36 cellular contexts compared by ENCODE assay signal in genomic region chr2:56292966-56293365, GRCh38.
"Had no signal": no experiment of that assay in that cellular context is flagged by ENCODE, and none has a peak within 500 bp of the region (broad histone marks: within the 10 kb centered on the region; RNA-seq: fewer than 3 reads in every experiment).

No MANE protein-coding gene starts in this region.

- H3K27ac ChIP-seq: ascending aorta, cardiac muscle cell, VCaP had no signal

- H3K36me3 ChIP-seq: ascending aorta, cardiac muscle cell had no signal

- H3K4me1 ChIP-seq: ascending aorta had no signal

- H3K27me3 ChIP-seq: ascending aorta, cardiac muscle cell had no signal

- DNase-seq: activated B cell treated with CpG ODN at 0.5 μM for 24 hours; activated CD4-positive, alpha-beta memory T cell treated with anti-CD3 and anti-CD28 coated beads for 36 hours; activated CD4-positive, alpha-beta T cell treated with anti-CD3 and anti-CD28 coated beads for 4 hours; activated CD4-positive, alpha-beta T cell treated with anti-CD3 and anti-CD28 coated beads, Interleukin-2, amount 10 ng/mL, durations not matched to agents 24 days and 14 days; activated CD4-positive, alpha-beta T cell treated with anti-CD3 and anti-CD28 coated beads, Interleukin-2, amount 50 U/mL, for 1 hour; activated CD4-positive, alpha-beta T cell treated with anti-CD3 and anti-CD28 coated beads, Interleukin-2, amount 50 U/mL, for 4 hours; activated CD4-positive, CD25-positive, alpha-beta regulatory T cell treated with anti-CD3 and anti-CD28 coated beads, Interleukin-2, amount 50 U/mL, for 72 hours; activated CD8-positive, alpha-beta memory T cell treated with anti-CD3 and anti-CD28 coated beads, Interleukin-2, amount 50 U/mL, for 4 hours; activated CD8-positive, alpha-beta T cell treated with anti-CD3 and anti-CD28 coated beads for 36 hours; activated effector memory CD4-positive, alpha-beta T cell treated with anti-CD3 and anti-CD28 coated beads, Interleukin-2, amount 50 U/mL, for 16 hours; activated gamma-delta T cell treated with Interleukin-2 at 50 U/mL for 16 hours; activated naive CD4-positive, alpha-beta T cell; activated naive CD4-positive, alpha-beta T cell treated with anti-CD3 and anti-CD28 coated beads for 36 hours; activated naive CD4-positive, alpha-beta T cell treated with anti-CD3 and anti-CD28 coated beads, Interleukin-2, amount 50 U/mL, for 16 hours; activated naive CD8-positive, alpha-beta T cell treated with anti-CD3 and anti-CD28 coated beads, Interleukin-2, amount 10 ng/mL, durations not matched to agents 7 days and 5 days; activated naive CD8-positive, alpha-beta T cell treated with anti-CD3 and anti-CD28 coated beads, Interleukin-2, amount 50 U/mL, for 24 hours; activated T-cell treated with anti-CD3 and anti-CD28 coated beads for 4 hours; activated T-cell treated with anti-CD3 and anti-CD28 coated beads, Interleukin-2, amount 50 U/mL, for 1 hour; activated T-cell treated with anti-CD3 and anti-CD28 coated beads, Interleukin-2, amount 50 U/mL, for 4 hours; activated T-cell treated with anti-CD3 and anti-CD28 coated beads, Interleukin-2, amount 50 U/mL, for 72 hours; amygdala; anterior cingulate cortex; caudate nucleus; cerebellar nuclear complex; T-helper 2 cell; T-helper 9 cell had no signal

- H3K4me3 ChIP-seq: ascending aorta, cardiac muscle cell had no signal

- H3K27ac Mint-ChIP-seq: activated B cell treated with CpG ODN at 0.5 μM for 24 hours; activated CD4-positive, alpha-beta memory T cell treated with anti-CD3 and anti-CD28 coated beads for 36 hours; activated CD4-positive, alpha-beta T cell treated with anti-CD3 and anti-CD28 coated beads, Interleukin-2, amount 10 ng/mL, durations not matched to agents 24 days and 14 days; activated CD8-positive, alpha-beta T cell treated with anti-CD3 and anti-CD28 coated beads for 36 hours; activated naive CD4-positive, alpha-beta T cell treated with anti-CD3 and anti-CD28 coated beads for 36 hours; activated naive CD8-positive, alpha-beta T cell; activated naive CD8-positive, alpha-beta T cell treated with anti-CD3 and anti-CD28 coated beads, Interleukin-2, amount 10 ng/mL, durations not matched to agents 7 days and 5 days; activated naive CD8-positive, alpha-beta T cell treated with anti-CD3 and anti-CD28 coated beads, Interleukin-2, amount 50 U/mL, for 24 hours; activated T-cell treated with anti-CD3 and anti-CD28 coated beads, Interleukin-2, amount 50 U/mL, for 72 hours; activated T-helper 1 cell treated with anti-CD3 and anti-CD28 coated beads, Interleukin-12 subunit alpha, Interleukin-12 subunit beta, Interleukin-2, Interleukin-4 antibody, amounts not matched to agents 30 ng/mL and 10 ng/mL and 1 ng/mL, durations not matched to agents 14 hours and 24 hours and 36 hours; activated T-helper 17 cell treated with anti-CD3 and anti-CD28 coated beads, Interleukin-2, amount 50 U/mL, for 72 hours; brain; T-helper 1 cell treated with Interleukin-12 subunit alpha and Interleukin-12 subunit beta and Interleukin-4 antibody, amounts not matched to agents 30 μg/mL and 1 μg/mL, for 36 hours; T-helper 2 cell treated with Interferon-gamma antibody and Interleukin-4, amounts not matched to agents 5 μg/mL and 100 μg/mL, for 36 hours had no signal

- H3K4me3 Mint-ChIP-seq: activated B cell treated with CpG ODN at 0.5 μM for 24 hours; activated CD4-positive, alpha-beta memory T cell treated with anti-CD3 and anti-CD28 coated beads for 36 hours; activated CD4-positive, alpha-beta T cell treated with anti-CD3 and anti-CD28 coated beads, Interleukin-2, amount 10 ng/mL, durations not matched to agents 24 days and 14 days; activated CD8-positive, alpha-beta T cell treated with anti-CD3 and anti-CD28 coated beads for 36 hours; activated naive CD4-positive, alpha-beta T cell treated with anti-CD3 and anti-CD28 coated beads for 36 hours; activated naive CD8-positive, alpha-beta T cell; activated naive CD8-positive, alpha-beta T cell treated with anti-CD3 and anti-CD28 coated beads, Interleukin-2, amount 10 ng/mL, durations not matched to agents 7 days and 5 days; activated naive CD8-positive, alpha-beta T cell treated with anti-CD3 and anti-CD28 coated beads, Interleukin-2, amount 50 U/mL, for 24 hours; activated T-cell treated with anti-CD3 and anti-CD28 coated beads, Interleukin-2, amount 50 U/mL, for 4 hours; activated T-cell treated with anti-CD3 and anti-CD28 coated beads, Interleukin-2, amount 50 U/mL, for 72 hours; activated T-helper 1 cell treated with anti-CD3 and anti-CD28 coated beads, Interleukin-12 subunit alpha, Interleukin-12 subunit beta, Interleukin-2, Interleukin-4 antibody, amounts not matched to agents 30 ng/mL and 10 ng/mL and 1 ng/mL, durations not matched to agents 14 hours and 24 hours and 36 hours; activated T-helper 17 cell treated with anti-CD3 and anti-CD28 coated beads, Interleukin-2, amount 50 U/mL, for 72 hours; brain; central memory CD8-positive, alpha-beta T cell; T-helper 1 cell treated with Interleukin-12 subunit alpha and Interleukin-12 subunit beta and Interleukin-4 antibody, amounts not matched to agents 30 μg/mL and 1 μg/mL, for 36 hours; T-helper 2 cell treated with Interferon-gamma antibody and Interleukin-4, amounts not matched to agents 5 μg/mL and 100 μg/mL, for 36 hours had no signal

- H3K4me1 Mint-ChIP-seq: activated B cell treated with CpG ODN at 0.5 μM for 24 hours; activated CD4-positive, alpha-beta T cell treated with anti-CD3 and anti-CD28 coated beads, Interleukin-2, amount 10 ng/mL, durations not matched to agents 24 days and 14 days; activated naive CD8-positive, alpha-beta T cell treated with anti-CD3 and anti-CD28 coated beads, Interleukin-2, amount 10 ng/mL, durations not matched to agents 7 days and 5 days; activated naive CD8-positive, alpha-beta T cell treated with anti-CD3 and anti-CD28 coated beads, Interleukin-2, amount 50 U/mL, for 24 hours; activated T-helper 17 cell treated with anti-CD3 and anti-CD28 coated beads, Interleukin-2, amount 50 U/mL, for 72 hours; central memory CD8-positive, alpha-beta T cell had no signal

- H3K9me3 ChIP-seq: ascending aorta had no signal

- H3K36me3 Mint-ChIP-seq: activated CD4-positive, alpha-beta memory T cell treated with anti-CD3 and anti-CD28 coated beads for 36 hours; activated naive CD8-positive, alpha-beta T cell; activated naive CD8-positive, alpha-beta T cell treated with anti-CD3 and anti-CD28 coated beads, Interleukin-2, amount 10 ng/mL, durations not matched to agents 7 days and 5 days; brain had no signal

- H3K27me3 Mint-ChIP-seq: activated B cell treated with CpG ODN at 0.5 μM for 24 hours; activated CD4-positive, alpha-beta memory T cell treated with anti-CD3 and anti-CD28 coated beads for 36 hours; activated CD4-positive, alpha-beta T cell treated with anti-CD3 and anti-CD28 coated beads, Interleukin-2, amount 10 ng/mL, durations not matched to agents 24 days and 14 days; activated CD8-positive, alpha-beta T cell treated with anti-CD3 and anti-CD28 coated beads for 36 hours; activated naive CD8-positive, alpha-beta T cell; activated naive CD8-positive, alpha-beta T cell treated with anti-CD3 and anti-CD28 coated beads, Interleukin-2, amount 10 ng/mL, durations not matched to agents 7 days and 5 days; activated naive CD8-positive, alpha-beta T cell treated with anti-CD3 and anti-CD28 coated beads, Interleukin-2, amount 50 U/mL, for 24 hours; activated T-helper 17 cell treated with anti-CD3 and anti-CD28 coated beads, Interleukin-2, amount 50 U/mL, for 72 hours; central memory CD8-positive, alpha-beta T cell had no signal

- H3K9me3 Mint-ChIP-seq: activated B cell treated with CpG ODN at 0.5 μM for 24 hours; activated CD4-positive, alpha-beta memory T cell treated with anti-CD3 and anti-CD28 coated beads for 36 hours; activated CD4-positive, alpha-beta T cell treated with anti-CD3 and anti-CD28 coated beads, Interleukin-2, amount 10 ng/mL, durations not matched to agents 24 days and 14 days; activated naive CD8-positive, alpha-beta T cell treated with anti-CD3 and anti-CD28 coated beads, Interleukin-2, amount 50 U/mL, for 24 hours; activated T-helper 1 cell treated with anti-CD3 and anti-CD28 coated beads, Interleukin-12 subunit alpha, Interleukin-12 subunit beta, Interleukin-2, Interleukin-4 antibody, amounts not matched to agents 30 ng/mL and 10 ng/mL and 1 ng/mL, durations not matched to agents 14 hours and 24 hours and 36 hours; brain; T-helper 1 cell treated with Interleukin-12 subunit alpha and Interleukin-12 subunit beta and Interleukin-4 antibody, amounts not matched to agents 30 μg/mL and 1 μg/mL, for 36 hours; T-helper 2 cell treated with Interferon-gamma antibody and Interleukin-4, amounts not matched to agents 5 μg/mL and 100 μg/mL, for 36 hours had no signal
